ENCODE assay signal across 1 cellular context in genomic region chr10:92688927-92689662, GRCh38.
TF ChIP-seq lines count a peak whose summit lies in the region.

No MANE protein-coding gene starts in this region.

TF ChIP-seq in HepG2, 621 proteins besides CTCF, POLR2A, EP300 and RAD21 (continued from another document and continues in another):
- peak; percentile 45 for TF ChIP-seq ZNF605 (CRISPR knock-in tag; IDR thresholded peaks at IDR 0.05)
- TF ChIP-seq ZNF276 (CRISPR knock-in tag; IDR thresholded peaks at IDR 0.05; ENCODE audit: low read depth), result peak; percentile 73; the same call in 1 of the 2 replicates
- TF ChIP-seq ARID4A (CRISPR knock-in tag; IDR thresholded peaks at IDR 0.05; ENCODE audit: borderline replicate concordance), result peak; percentile 36
- peak; percentile 35; the same call in 1 of the 2 replicates for TF ChIP-seq ZNF292 (CRISPR knock-in tag; IDR thresholded peaks at IDR 0.05; ENCODE audit: borderline replicate concordance, low read depth)
- no peak for TF ChIP-seq FOXP1 (IDR thresholded peaks at IDR 0.05)
- TF ChIP-seq FOXP1 (CRISPR knock-in tag; IDR thresholded peaks at IDR 0.05), result no peak
- TF ChIP-seq HDAC1 (CRISPR knock-in tag; IDR thresholded peaks at IDR 0.05), result peak; percentile 63
- TF ChIP-seq KDM1A (CRISPR knock-in tag; IDR thresholded peaks at IDR 0.05), result 0 out of 2 replicates have a peak, but pooled peaks have one; percentile 5
- TF ChIP-seq ZNF431 (CRISPR knock-in tag; IDR thresholded peaks at IDR 0.05; ENCODE audit: borderline replicate concordance, low read depth), result no peak; the same call in 1 of the 2 replicates
- TF ChIP-seq NCOA1 (CRISPR knock-in tag; IDR thresholded peaks at IDR 0.05), result peak; percentile 88
- TF ChIP-seq CHCHD3 (CRISPR knock-in tag; IDR thresholded peaks at IDR 0.05), result 0 out of 2 replicates have a peak, but pooled peaks have one; percentile 14
- TF ChIP-seq BCL3 (CRISPR knock-in tag; IDR thresholded peaks at IDR 0.05), result peak; percentile 75; the same call in 1 of the 2 replicates
- peak; percentile 50; the same call in 1 of the 2 replicates for TF ChIP-seq ELF3 (CRISPR knock-in tag; IDR thresholded peaks at IDR 0.05)
- no peak for TF ChIP-seq ATF7 (IDR thresholded peaks at IDR 0.05)
- no peak for TF ChIP-seq ATF7 (CRISPR knock-in tag; IDR thresholded peaks at IDR 0.05)
- peak; percentile 87; the same call in 1 of the 2 replicates for TF ChIP-seq ZBTB39 (CRISPR knock-in tag; IDR thresholded peaks at IDR 0.05)
- TF ChIP-seq TAF1 (CRISPR knock-in tag; IDR thresholded peaks at IDR 0.05), result peak; percentile 45; the same call in 1 of the 2 replicates
- TF ChIP-seq RAD51 (IDR thresholded peaks at IDR 0.05; ENCODE audit: borderline replicate concordance), result no peak
- TF ChIP-seq ZNF432 (CRISPR knock-in tag; IDR thresholded peaks at IDR 0.05; ENCODE audit: borderline replicate concordance), result no peak
- TF ChIP-seq CCDC6 (CRISPR knock-in tag; IDR thresholded peaks at IDR 0.05), result peak; percentile 40; the same call in 1 of the 2 replicates
- TF ChIP-seq TFAP4 (IDR thresholded peaks at IDR 0.05; ENCODE audit: borderline replicate concordance, low read depth), result 0 out of 2 replicates have a peak, but pooled peaks have one; percentile 9
- TF ChIP-seq PTBP1 (IDR thresholded peaks at IDR 0.05; ENCODE audit: low read depth, low read length, poor library complexity, severe bottlenecking), result no peak
- TF ChIP-seq HOXA5 (CRISPR knock-in tag; IDR thresholded peaks at IDR 0.05), result no peak
- peak; percentile 86 for TF ChIP-seq ZNF234 (CRISPR knock-in tag; conservative IDR thresholded peaks at IDR 0.05)
- no peak; the same call in 1 of the 2 replicates for TF ChIP-seq E2F1 (CRISPR knock-in tag; IDR thresholded peaks at IDR 0.05)
- peak; percentile 53; the same call in 1 of the 2 replicates for TF ChIP-seq ZNF609 (CRISPR knock-in tag; IDR thresholded peaks at IDR 0.05; ENCODE audit: borderline replicate concordance)
- TF ChIP-seq ZNF460 (CRISPR knock-in tag; IDR thresholded peaks at IDR 0.05; ENCODE audit: borderline replicate concordance), result 0 out of 2 replicates have a peak, but pooled peaks have one; percentile 8
- TF ChIP-seq CREBL2 (CRISPR knock-in tag; IDR thresholded peaks at IDR 0.05; ENCODE audit: borderline replicate concordance), result no peak; the same call in 1 of the 2 replicates
- peak; percentile 54 for TF ChIP-seq AGO2 (optimal IDR thresholded peaks at IDR 0.05; ENCODE audit: low read depth, low read length)
- 0 out of 2 replicates have a peak, but pooled peaks have one; percentile 0 for TF ChIP-seq ATF2 (CRISPR knock-in tag; IDR thresholded peaks at IDR 0.05)
- TF ChIP-seq ZNF768 (CRISPR knock-in tag; IDR thresholded peaks at IDR 0.05), result peak; percentile 48; the same call in 1 of the 2 replicates
- TF ChIP-seq TSC22D2 (CRISPR knock-in tag; IDR thresholded peaks at IDR 0.05; ENCODE audit: borderline replicate concordance), result no peak
- TF ChIP-seq SAP130 (CRISPR knock-in tag; IDR thresholded peaks at IDR 0.05; ENCODE audit: low read depth), result peak; percentile 42
- TF ChIP-seq MAFK (conservative IDR thresholded peaks at IDR 0.05 in 1 of 2, IDR thresholded peaks at IDR 0.05 in 1 of 2; ENCODE audit: low read length in 2 of 2), result no peak
- no peak for TF ChIP-seq NFRKB (IDR thresholded peaks at IDR 0.05)
- peak; percentile 86 for TF ChIP-seq ZBTB37 (CRISPR knock-in tag; IDR thresholded peaks at IDR 0.05)
